23 cellular contexts compared by ENCODE assay signal in genomic region chrX:133640161-133641015, GRCh38.
DNase-seq lines count a peak whose midpoint lies in the region; ATAC-seq and TF ChIP-seq lines count a peak whose summit lies in the region.
"Had no signal": no experiment of that assay in that cellular context is flagged by ENCODE, and none has a peak within 500 bp of the region (broad histone marks: within the 10 kb centered on the region; RNA-seq: fewer than 3 reads in every experiment).

No MANE protein-coding gene starts in this region.

- H3K27ac Mint-ChIP-seq in Calu3 (ENCODE audit: unreplicated experiment): peak overlapping the region; percentile 82
- peak overlapping the region; percentile 49 for H3K27ac Mint-ChIP-seq in nephron progenitor cell
- H3K27ac Mint-ChIP-seq: activated CD4-positive, alpha-beta T cell treated with anti-CD3 and anti-CD28 coated beads, Interleukin-2, amount 10 ng/mL, durations not matched to agents 24 days and 14 days; effector memory CD8-positive, alpha-beta T cell; naive thymus-derived CD8-positive, alpha-beta T cell; T-cell had no signal

- H3K27ac ChIP-seq in SJSA1 (no peak overlapping the region; the same call in 1 of the 2 replicates), epithelial cell of prostate (peak overlapping the region; percentile 67)
- H3K27ac ChIP-seq: C4-2B, psoas muscle, RWPE1, spleen had no signal

- H3K4me1 Mint-ChIP-seq in Calu3 (ENCODE audit: low read depth, unreplicated experiment): peaks cover 50% of the 10 kb centered on the region
- peaks cover 39% of the 10 kb centered on the region for H3K4me1 Mint-ChIP-seq in nephron progenitor cell
- H3K4me1 Mint-ChIP-seq: activated CD4-positive, alpha-beta T cell treated with anti-CD3 and anti-CD28 coated beads, Interleukin-2, amount 10 ng/mL, durations not matched to agents 24 days and 14 days; naive thymus-derived CD8-positive, alpha-beta T cell; T-cell had no signal

- peaks cover 42% of the 10 kb centered on the region for H3K4me1 ChIP-seq in SJSA1 (replicated peaks)
- H3K4me1 ChIP-seq: spleen had no signal

- H3K36me3 ChIP-seq in SJSA1: no peaks in the 10 kb centered on the region
- H3K36me3 ChIP-seq: spleen had no signal

- BruUV-seq in Calu3 (replicated peaks; lab: Mats Ljungman, UMichigan): no TSS peak

- H3K4me3 ChIP-seq in SJSA1: no peak overlapping the region
- H3K4me3 ChIP-seq: psoas muscle, spleen had no signal

- ATAC-seq in HG02588 (IDR thresholded peaks at IDR 0.05; ENCODE audit: unreplicated experiment) (no peak), GM21825 (IDR thresholded peaks at IDR 0.05; ENCODE audit: unreplicated experiment) (no peak)
- ATAC-seq: effector memory CD8-positive, alpha-beta T cell; naive thymus-derived CD8-positive, alpha-beta T cell; T-cell had no signal

- peak; percentile 6 for DNase-seq in Calu3
- DNase-seq in SJSA1 (ENCODE audit: low read depth in 1 of 2, low spot score in 2 of 2): peak; percentile 38 to 43
- no peak for DNase-seq in epithelial cell of prostate (ENCODE audit: low read depth, low spot score)
- DNase-seq in nephron progenitor cell: no peak
- DNase-seq in HK-2 (ENCODE audit: unreplicated experiment): no peak
- no peak for DNase-seq in nucleus accumbens (lab: John Stamatoyannopoulos, UW)
- DNase-seq: activated CD4-positive, alpha-beta T cell treated with anti-CD3 and anti-CD28 coated beads, Interleukin-2, amount 10 ng/mL, durations not matched to agents 24 days and 14 days; activated CD8-positive, alpha-beta memory T cell treated with anti-CD3 and anti-CD28 coated beads, Interleukin-2, amount 50 U/mL, for 4 hours; activated effector memory CD4-positive, alpha-beta T cell treated with anti-CD3 and anti-CD28 coated beads, Interleukin-2, amount 50 U/mL, for 16 hours; effector memory CD8-positive, alpha-beta T cell; GOT3; kidney; MV-4-11; naive thymus-derived CD8-positive, alpha-beta T cell; NCI-H187 treated with DMSO at 0.1 percent for 48 hours; psoas muscle; spleen; stimulated activated CD4-positive, alpha-beta T cell treated with anti-CD3 and anti-CD28 coated beads, Interleukin-4, amount 100 ng/mL, for 4 hours; T-cell had no signal

- TF ChIP-seq CTCF in Calu3 (IDR thresholded peaks at IDR 0.05; ENCODE audit: unreplicated experiment) (no peak), nephron progenitor cell (IDR thresholded peaks at IDR 0.05) (no peak)

- H3K27me3 ChIP-seq in SJSA1 (replicated peaks): no peaks in the 10 kb centered on the region

- H3K4me3 Mint-ChIP-seq in Calu3 (ENCODE audit: low read depth, unreplicated experiment) (peak overlapping the region; percentile 14), nephron progenitor cell (peak overlapping the region; percentile 8)
- H3K4me3 Mint-ChIP-seq: activated CD4-positive, alpha-beta T cell treated with anti-CD3 and anti-CD28 coated beads, Interleukin-2, amount 10 ng/mL, durations not matched to agents 24 days and 14 days; effector memory CD8-positive, alpha-beta T cell; naive thymus-derived CD8-positive, alpha-beta T cell; T-cell had no signal

- no peaks in the 10 kb centered on the region for H3K9me3 ChIP-seq in SJSA1 (replicated peaks)
- H3K9me3 ChIP-seq: psoas muscle, spleen had no signal

- CTCF ChIA-PET in Calu3 (lab: Charles Lee): interaction anchor here (0.6 to 1.1 kb wide), 2 partner anchors 30 to 34 kb away, joined by 3 read pairs; no protein-coding TSS in a partner anchor

- no peaks in the 10 kb centered on the region for H3K36me3 Mint-ChIP-seq in Calu3 (ENCODE audit: insufficient read depth, unreplicated experiment)
- H3K36me3 Mint-ChIP-seq in nephron progenitor cell (ENCODE audit: low read depth): peaks cover 6% of the 10 kb centered on the region
- H3K36me3 Mint-ChIP-seq: naive thymus-derived CD8-positive, alpha-beta T cell; T-cell had no signal

- intact Hi-C loops in Calu3 (cut with micrococcal nuclease; ENCODE audit: unreplicated experiment): loop anchor here (5.0 kb wide), 1 partner anchor 98 kb away; no protein-coding TSS in a partner anchor

- H3K27me3 Mint-ChIP-seq in Calu3 (ENCODE audit: unreplicated experiment): no peaks in the 10 kb centered on the region
- H3K27me3 Mint-ChIP-seq in nephron progenitor cell (ENCODE audit: low read depth, poor library complexity): no peaks in the 10 kb centered on the region
- H3K27me3 Mint-ChIP-seq: activated CD4-positive, alpha-beta T cell treated with anti-CD3 and anti-CD28 coated beads, Interleukin-2, amount 10 ng/mL, durations not matched to agents 24 days and 14 days; effector memory CD8-positive, alpha-beta T cell; naive thymus-derived CD8-positive, alpha-beta T cell had no signal

- no peaks in the 10 kb centered on the region for H3K9me3 Mint-ChIP-seq in Calu3 (ENCODE audit: low read depth, unreplicated experiment)
- H3K9me3 Mint-ChIP-seq in nephron progenitor cell: no peaks in the 10 kb centered on the region
- H3K9me3 Mint-ChIP-seq: activated CD4-positive, alpha-beta T cell treated with anti-CD3 and anti-CD28 coated beads, Interleukin-2, amount 10 ng/mL, durations not matched to agents 24 days and 14 days; effector memory CD8-positive, alpha-beta T cell; T-cell had no signal

Comparison
In these comparisons a context has a peak if more than half of its experiments do, and no peak if none do; other contexts are left out.
1. DNase-seq: peak in Calu3 (single experiment) and SJSA1 (2 of 2); none in epithelial cell of prostate (single experiment), nephron progenitor cell (single experiment), HK-2 (single experiment) and nucleus accumbens (0 of 56).